Comparison of ENCODE assay signal across 9 cellular contexts in the genomic region with DNA sequence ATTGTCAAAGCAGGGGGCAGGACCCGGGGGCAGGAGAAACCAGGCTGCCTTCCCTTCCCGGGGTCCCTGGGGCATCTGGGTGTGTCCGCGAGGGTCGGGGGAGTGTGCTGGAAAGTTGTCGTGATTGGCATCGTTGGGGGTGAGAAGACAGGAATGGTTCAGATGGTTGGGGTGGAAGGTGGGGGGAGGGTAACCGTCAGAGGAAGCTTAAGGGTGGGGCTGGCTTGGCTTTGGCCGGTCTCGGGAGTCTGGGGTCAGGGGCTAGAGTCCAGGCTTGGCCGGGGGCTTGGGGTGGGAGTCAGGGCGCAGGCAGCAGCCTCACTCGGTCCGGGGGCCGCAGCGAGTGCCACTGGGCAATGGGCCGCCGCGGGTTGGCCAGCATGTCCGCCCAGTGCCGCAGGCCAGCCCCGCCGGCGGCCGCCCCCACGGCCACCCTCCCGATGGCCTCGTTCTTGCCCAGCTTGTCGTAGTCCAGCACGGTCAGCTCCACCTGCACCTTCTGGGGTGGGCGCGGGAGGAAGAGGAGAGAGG. TPM values are rescaled to one million over a fixed set of nuclear protein-coding genes. Genes with fewer than 3 reads are reported as not detected.
DNase-seq lines count a peak whose midpoint lies in the region; ATAC-seq and TF ChIP-seq lines count a peak whose summit lies in the region.
"Had no signal": no experiment of that assay in that cellular context is flagged by ENCODE, and none has a peak within 500 bp of the region (broad histone marks: within the 10 kb centered on the region; RNA-seq: fewer than 3 reads in every experiment).

No MANE protein-coding gene starts in this region.

- peaks cover 0 to 7% (median 2%) of the 10 kb centered on the region in 5 donors for H3K9me3 Mint-ChIP-seq in CD8-positive, alpha-beta memory T cell
- H3K9me3 Mint-ChIP-seq in T-cell (no peaks in the 10 kb centered on the region), osteocyte (ENCODE audit: unreplicated experiment) (no peaks in the 10 kb centered on the region)

- peaks cover 16% of the 10 kb centered on the region for H3K4me1 ChIP-seq in CD8-positive, alpha-beta memory T cell (ENCODE audit: insufficient read depth, low read length)

- no peak overlapping the region for H3K27ac Mint-ChIP-seq in CD8-positive, alpha-beta memory T cell
- H3K27ac Mint-ChIP-seq in T-cell (no peak overlapping the region), osteocyte (ENCODE audit: unreplicated experiment) (peak overlapping the region; percentile 23)

- peak overlapping the region; percentile 51 for H3K27ac ChIP-seq in CD8-positive, alpha-beta memory T cell (ENCODE audit: low read depth, low read length)

- no peak for ATAC-seq in T-cell (replicated peaks in 1 of 4)
- no peak for ATAC-seq in GM21526 (IDR thresholded peaks at IDR 0.05; ENCODE audit: low FRiP score, unreplicated experiment)

- no peaks in the 10 kb centered on the region for H3K9me3 ChIP-seq in CD8-positive, alpha-beta memory T cell (ENCODE audit: low read length)

- H3K36me3 ChIP-seq in CD8-positive, alpha-beta memory T cell (ENCODE audit: insufficient read depth, low read length) = no peaks in the 10 kb centered on the region

- CTCF ChIA-PET in CD8-positive, alpha-beta memory T cell (lab: Charles Lee) = interaction anchor here (1.3 kb wide), 1 partner anchor 13 kb away, joined by 3 read pairs; no protein-coding TSS in a partner anchor
- CTCF ChIA-PET in T-cell (lab: Charles Lee) = no interaction called here

- peaks cover 74 to 79% of the 10 kb centered on the region in 2 donors for H3K27me3 Mint-ChIP-seq in CD8-positive, alpha-beta memory T cell
- H3K27me3 Mint-ChIP-seq in T-cell = peaks cover 72 to 89% of the 10 kb centered on the region in 2 donors
- H3K27me3 Mint-ChIP-seq in osteocyte (ENCODE audit: unreplicated experiment) = peaks cover 37% of the 10 kb centered on the region

- no peaks in the 10 kb centered on the region for H3K36me3 Mint-ChIP-seq in CD8-positive, alpha-beta memory T cell
- H3K36me3 Mint-ChIP-seq in T-cell (no peaks in the 10 kb centered on the region), osteocyte (ENCODE audit: unreplicated experiment) (no peaks in the 10 kb centered on the region)

- no peak for TF ChIP-seq CTCF in fibroblast of mammary gland (conservative IDR thresholded peaks at IDR 0.05; ENCODE audit: control insufficient read depth, insufficient read depth, low read depth, low read length)
- no peak for TF ChIP-seq CTCF in osteocyte (IDR thresholded peaks at IDR 0.05)

- H3K4me3 ChIP-seq in CD8-positive, alpha-beta memory T cell (ENCODE audit: low read length) = no peak overlapping the region
- peak overlapping the region; percentile 61 for H3K4me3 ChIP-seq in fibroblast of mammary gland (ENCODE audit: control insufficient read depth, low read depth, low read length)

- no peak for DNase-seq in CD8-positive, alpha-beta memory T cell
- DNase-seq in T-cell (no peak), fibroblast of mammary gland (ENCODE audit: low read depth) (no peak), osteocyte (ENCODE audit: extremely low spot score, unreplicated experiment) (no peak), NCI-H1105 treated with DMSO at 0.1 percent for 48 hours (lab: John Stamatoyannopoulos, UW) (no peak), NCI-H524 treated with DMSO at 0.1 percent for 48 hours (lab: John Stamatoyannopoulos, UW) (no peak), C1 segment of cervical spinal cord (lab: John Stamatoyannopoulos, UW) (no peak)
- DNase-seq: NCI-H510A had no signal

- H3K27me3 ChIP-seq in CD8-positive, alpha-beta memory T cell (ENCODE audit: insufficient read depth, low read length, poor library complexity, severe bottlenecking) = peaks cover 68% of the 10 kb centered on the region

- H3K4me3 Mint-ChIP-seq in CD8-positive, alpha-beta memory T cell = peak overlapping the region; percentile 27 to 87 (median 58)
- H3K4me3 Mint-ChIP-seq in T-cell = peak overlapping the region in 2 of 3 donors; percentile 46 to 75
- peak overlapping the region; percentile 69 for H3K4me3 Mint-ChIP-seq in osteocyte (ENCODE audit: unreplicated experiment)

- H3K4me1 Mint-ChIP-seq in CD8-positive, alpha-beta memory T cell = peaks cover 5 to 23% (median 13%) of the 10 kb centered on the region in 3 donors
- H3K4me1 Mint-ChIP-seq in T-cell (peaks cover 13 to 19% (median 19%) of the 10 kb centered on the region in 3 donors), osteocyte (ENCODE audit: unreplicated experiment) (peaks cover 16% of the 10 kb centered on the region)

- POLR2A ChIA-PET in CD8-positive, alpha-beta memory T cell (lab: Charles Lee) = no interaction called here
- POLR2A ChIA-PET in T-cell (lab: Charles Lee) = interaction anchor here in 1 of 2 donors (0.6 kb wide), 1 partner anchor 453 kb away, joined by 7 read pairs; no protein-coding TSS in a partner anchor

RNA-seq across cellular contexts. Expression of a gene that starts 6.8 kb away (rescaled TPM):
- total RNA-seq in CD8-positive, alpha-beta memory T cell = under 1 TPM in 1 of 2 experiments, not detected in 1; 0.27 TPM
- not detected for polyA plus RNA-seq in CD8-positive, alpha-beta memory T cell
- total RNA-seq in T-cell = not detected
- total RNA-seq in osteocyte = 1.5 and 2.1 TPM in 2 replicates

RNA-seq across cellular contexts. Expression of a gene that starts 6.8 kb away (rescaled TPM):
- not detected for total RNA-seq in CD8-positive, alpha-beta memory T cell
- polyA plus RNA-seq in CD8-positive, alpha-beta memory T cell = 0.37 TPM
- total RNA-seq in T-cell (1 to 10 TPM in 2 of 5 donors, not detected in 3; 2.7 to 2.9 TPM), osteocyte (not detected in 2 replicates)

RNA-seq across cellular contexts. Expression of a gene that starts 15.7 kb away (rescaled TPM):
- total RNA-seq in CD8-positive, alpha-beta memory T cell = not detected
- polyA plus RNA-seq in CD8-positive, alpha-beta memory T cell = not detected
- total RNA-seq in T-cell (not detected), osteocyte (0.57 TPM in 1 of 2 replicates, not detected in the other)

RNA-seq across cellular contexts. Expression of a gene that starts 24.2 kb away (rescaled TPM):
- total RNA-seq in CD8-positive, alpha-beta memory T cell = not detected
- not detected for polyA plus RNA-seq in CD8-positive, alpha-beta memory T cell
- under 1 TPM in 2 of 5 donors, not detected in 3; 0.36 to 0.76 TPM for total RNA-seq in T-cell
- not detected in 2 replicates for total RNA-seq in osteocyte

RNA-seq across cellular contexts. Expression of a gene that starts 36.0 kb away (rescaled TPM):
- not detected for total RNA-seq in CD8-positive, alpha-beta memory T cell
- polyA plus RNA-seq in CD8-positive, alpha-beta memory T cell = not detected
- 1 to 10 TPM in 1 of 5 donors, under 1 TPM in 2, not detected in 2; 0.16 to 1.1 (median 0.51) TPM for total RNA-seq in T-cell
- 0.31 TPM in 1 of 2 replicates, not detected in the other for total RNA-seq in osteocyte
